ENCODE assay signal across 11 cellular contexts in genomic region chr15:67023517-67024321, GRCh38. TPM values are rescaled to one million over a fixed set of nuclear protein-coding genes. Genes with fewer than 3 reads are reported as not detected.
DNase-seq lines count a peak whose midpoint lies in the region; ATAC-seq, FAIRE-seq and TF ChIP-seq lines count a peak whose summit lies in the region.
"Had no signal": no experiment of that assay in that cellular context is flagged by ENCODE, and none has a peak within 500 bp of the region (broad histone marks: within the 10 kb centered on the region; RNA-seq: fewer than 3 reads in every experiment).

No MANE protein-coding gene starts in this region.

- peaks cover 55% of the 10 kb centered on the region for H3K4me1 Mint-ChIP-seq in stimulated activated naive CD8-positive, alpha-beta T cell treated with anti-CD3 and anti-CD28 coated beads, Interleukin-15, Interleukin-2, amounts not matched to agents 100 ng/mL and 50 ng/mL, for 24 hours (ENCODE audit: low read depth)
- peaks cover 54% of the 10 kb centered on the region for H3K4me1 Mint-ChIP-seq in stimulated activated naive CD8-positive, alpha-beta T cell treated with anti-CD3 and anti-CD28 coated beads, Interleukin-15, amount 100 ng/mL, for 72 hours
- H3K4me1 Mint-ChIP-seq in nephron, result peaks cover 53% of the 10 kb centered on the region

- FAIRE-seq in endothelial cell of umbilical vein (lab: Jason Lieb, UNC), result no peak

- H3K27ac Mint-ChIP-seq in stimulated activated naive CD8-positive, alpha-beta T cell treated with anti-CD3 and anti-CD28 coated beads, Interleukin-15, Interleukin-2, amounts not matched to agents 100 ng/mL and 50 ng/mL, for 24 hours, result peak overlapping the region; percentile 81
- H3K27ac Mint-ChIP-seq in stimulated activated naive CD8-positive, alpha-beta T cell treated with anti-CD3 and anti-CD28 coated beads, Interleukin-15, amount 100 ng/mL, for 72 hours, result peak overlapping the region in 1 of 2 donors; percentile 29
- H3K27ac Mint-ChIP-seq in nephron, result peak overlapping the region; percentile 84 to 95 (median 95)

- H3K4me1 ChIP-seq in endothelial cell of umbilical vein (ENCODE audit: control insufficient read depth, extremely low read depth, insufficient read depth, low read length) (peaks cover 38% of the 10 kb centered on the region), vagina (peaks cover 37% of the 10 kb centered on the region)

- no peak for ATAC-seq in stimulated activated naive CD8-positive, alpha-beta T cell treated with anti-CD3 and anti-CD28 coated beads, Interleukin-15, amount 100 ng/mL, for 72 hours
- ATAC-seq in HG03565 (IDR thresholded peaks at IDR 0.05; ENCODE audit: unreplicated experiment) (no peak), GM19397 (IDR thresholded peaks at IDR 0.05; ENCODE audit: unreplicated experiment) (no peak)

- H3K27ac ChIP-seq in endothelial cell of umbilical vein (ENCODE audit: insufficient read depth, low read depth, low read length) (peak overlapping the region; percentile 41), vagina (peak overlapping the region; percentile 61)

- no peaks in the 10 kb centered on the region for H3K9me3 Mint-ChIP-seq in stimulated activated naive CD8-positive, alpha-beta T cell treated with anti-CD3 and anti-CD28 coated beads, Interleukin-15, Interleukin-2, amounts not matched to agents 100 ng/mL and 50 ng/mL, for 24 hours
- no peaks in the 10 kb centered on the region for H3K9me3 Mint-ChIP-seq in stimulated activated naive CD8-positive, alpha-beta T cell treated with anti-CD3 and anti-CD28 coated beads, Interleukin-15, amount 100 ng/mL, for 72 hours
- no peaks in the 10 kb centered on the region for H3K9me3 Mint-ChIP-seq in nephron

- dilution Hi-C loops in endothelial cell of umbilical vein (cut with MboI; ENCODE audit: extremely low pct_ligation_motif_present, low sequenced_read_pairs), result no loop called here

- peaks cover 14% of the 10 kb centered on the region for H3K27me3 Mint-ChIP-seq in stimulated activated naive CD8-positive, alpha-beta T cell treated with anti-CD3 and anti-CD28 coated beads, Interleukin-15, Interleukin-2, amounts not matched to agents 100 ng/mL and 50 ng/mL, for 24 hours
- no peaks in the 10 kb centered on the region for H3K27me3 Mint-ChIP-seq in stimulated activated naive CD8-positive, alpha-beta T cell treated with anti-CD3 and anti-CD28 coated beads, Interleukin-15, amount 100 ng/mL, for 72 hours
- peaks cover 4% of the 10 kb centered on the region for H3K27me3 Mint-ChIP-seq in nephron (ENCODE audit: low read depth)

- no peak overlapping the region for H3K9ac ChIP-seq in endothelial cell of umbilical vein (replicated peaks; ENCODE audit: extremely low read depth, insufficient read depth, low read length)

- BruUV-seq in endothelial cell of umbilical vein (replicated peaks; lab: Mats Ljungman, UMichigan), result no TSS peak

- no peaks in the 10 kb centered on the region for H3K36me3 Mint-ChIP-seq in stimulated activated naive CD8-positive, alpha-beta T cell treated with anti-CD3 and anti-CD28 coated beads, Interleukin-15, Interleukin-2, amounts not matched to agents 100 ng/mL and 50 ng/mL, for 24 hours (ENCODE audit: low read depth)
- H3K36me3 Mint-ChIP-seq in nephron (ENCODE audit: low read depth), result no peaks in the 10 kb centered on the region

- no peaks in the 10 kb centered on the region for H3K36me3 ChIP-seq in endothelial cell of umbilical vein (ENCODE audit: control insufficient read depth in 2 of 2, extremely low read depth in 1 of 2, insufficient read depth in 2 of 2, low read length in 2 of 2)
- no peaks in the 10 kb centered on the region for H3K36me3 ChIP-seq in vagina
- H3K36me3 ChIP-seq: thoracic aorta had no signal

- H4K20me1 ChIP-seq in endothelial cell of umbilical vein (replicated peaks; ENCODE audit: control insufficient read depth, extremely low read depth, insufficient read depth, low read length), result no peaks in the 10 kb centered on the region

- no peaks in the 10 kb centered on the region for H3K9me3 ChIP-seq in endothelial cell of umbilical vein (replicated peaks; ENCODE audit: control insufficient read depth, insufficient read depth, low read length)
- H3K9me3 ChIP-seq in vagina, result no peaks in the 10 kb centered on the region
- H3K9me3 ChIP-seq: thoracic aorta had no signal

- H3K79me2 ChIP-seq in endothelial cell of umbilical vein (ENCODE audit: control insufficient read depth, insufficient read depth, low read length), result no peaks in the 10 kb centered on the region

- peak overlapping the region; percentile 14 for H3K4me2 ChIP-seq in endothelial cell of umbilical vein (ENCODE audit: insufficient read depth, low read length)

- H3K9me1 ChIP-seq in endothelial cell of umbilical vein (replicated peaks; ENCODE audit: control insufficient read depth, extremely low read depth, insufficient read depth, low read length), result no peaks in the 10 kb centered on the region

- H3K4me3 ChIP-seq in endothelial cell of umbilical vein (replicated peaks in 1 of 3; ENCODE audit: insufficient read depth in 1 of 3, low read depth in 1 of 3, low read length in 3 of 3) (no peak overlapping the region), vagina (no peak overlapping the region)
- H3K4me3 ChIP-seq: thoracic aorta had no signal

- no peak for TF ChIP-seq CTCF in endothelial cell of umbilical vein (IDR thresholded peaks at IDR 0.05; ENCODE audit: extremely low read depth in 1 of 2, insufficient read depth in 1 of 2, low read depth in 1 of 2, low read length in 2 of 2)
- TF ChIP-seq CTCF in nephron (IDR thresholded peaks at IDR 0.05; ENCODE audit: unreplicated experiment in 3 of 3), result no peak
- no peak for TF ChIP-seq CTCF in vagina (IDR thresholded peaks at IDR 0.05)

- H2AFZ ChIP-seq in endothelial cell of umbilical vein (ENCODE audit: low read depth, low read length), result no peak overlapping the region

- no peak overlapping the region for H3K4me3 Mint-ChIP-seq in stimulated activated naive CD8-positive, alpha-beta T cell treated with anti-CD3 and anti-CD28 coated beads, Interleukin-15, Interleukin-2, amounts not matched to agents 100 ng/mL and 50 ng/mL, for 24 hours
- no peak overlapping the region for H3K4me3 Mint-ChIP-seq in stimulated activated naive CD8-positive, alpha-beta T cell treated with anti-CD3 and anti-CD28 coated beads, Interleukin-15, amount 100 ng/mL, for 72 hours
- H3K4me3 Mint-ChIP-seq in nephron, result no peak overlapping the region

- POLR2A ChIA-PET in endothelial cell of umbilical vein (lab: Charles Lee), result no interaction called here

- intact Hi-C loops in endothelial cell of umbilical vein (cut with micrococcal nuclease) (loop anchor here (1.0 to 2.0 kb wide), 4 partner anchors 10 to 81 kb away; no protein-coding TSS in a partner anchor), vagina (cut with DNase I) (no loop called here)

- no peak for DNase-seq in stimulated activated naive CD8-positive, alpha-beta T cell treated with anti-CD3 and anti-CD28 coated beads, Interleukin-15, amount 100 ng/mL, for 72 hours
- DNase-seq in endothelial cell of umbilical vein (ENCODE audit: low read depth, low spot score) (no peak), vagina (ENCODE audit: extremely low spot score in 2 of 2) (no peak), globus pallidus (ENCODE audit: low spot score) (no peak)
- DNase-seq: activated CD4-positive, alpha-beta T cell treated with anti-CD3 and anti-CD28 coated beads for 4 hours; NCI-H526 treated with DMSO at 0.1 percent for 48 hours had no signal

- CTCF ChIA-PET in endothelial cell of umbilical vein (lab: Charles Lee), result interaction anchor here (0.9 to 1.3 kb wide), 3 partner anchors 10 to 77 kb away, joined by 3 to 6 read pairs (median 3); no protein-coding TSS in a partner anchor

- TF ChIP-seq POLR2A in endothelial cell of umbilical vein (IDR thresholded peaks at IDR 0.05; ENCODE audit: low read depth, low read length) (no peak), vagina (IDR thresholded peaks at IDR 0.05) (no peak)

- H3K27me3 ChIP-seq in endothelial cell of umbilical vein (ENCODE audit: control insufficient read depth in 2 of 2, insufficient read depth in 2 of 2, low read length in 2 of 2) (no peaks in the 10 kb centered on the region), vagina (no peaks in the 10 kb centered on the region)

TF ChIP-seq in endothelial cell of umbilical vein, 7 proteins besides CTCF, POLR2A, EP300 and RAD21:
- no peak for TF ChIP-seq FOS (IDR thresholded peaks at IDR 0.05; ENCODE audit: borderline replicate concordance, insufficient read depth, low read length)
- no peak for TF ChIP-seq MYC (IDR thresholded peaks at IDR 0.05; ENCODE audit: low read depth, low read length)
- TF ChIP-seq JUN (IDR thresholded peaks at IDR 0.05; ENCODE audit: borderline replicate concordance, insufficient read depth, insufficient read length, low read depth), result no peak
- TF ChIP-seq POLR2AphosphoS5 (IDR thresholded peaks at IDR 0.05; ENCODE audit: insufficient read depth, low read depth, low read length), result no peak
- no peak for TF ChIP-seq MAX (IDR thresholded peaks at IDR 0.05; ENCODE audit: insufficient read depth, insufficient read length)
- no peak for TF ChIP-seq GATA2 (IDR thresholded peaks at IDR 0.05; ENCODE audit: insufficient read depth, insufficient read length, low read depth, low read length)
- TF ChIP-seq EZH2 (IDR thresholded peaks at IDR 0.05; ENCODE audit: borderline replicate concordance, low read depth, low read length, severe bottlenecking), result no peak

RNA-seq across cellular contexts. Expression of gene SMAD3, which starts 41.7 kb away (rescaled TPM):
- total RNA-seq in endothelial cell of umbilical vein, result 71.7 and 88.2 TPM in 2 replicates
- polyA plus RNA-seq in endothelial cell of umbilical vein, result 53.4 and 56.4 TPM in 2 replicates
- polyA plus RNA-seq in endothelial cell of umbilical vein (2011; cell fraction: cytosol; rRNA removed), result 47.7 and 47.9 TPM in 2 replicates
- 114 and 122 TPM in 2 replicates for polyA plus RNA-seq in endothelial cell of umbilical vein (2011; cell fraction: nucleus; rRNA removed)
- polyA plus RNA-seq in endothelial cell of umbilical vein (2012), result 87.3 and 91.3 TPM in 2 replicates
- polyA minus RNA-seq in endothelial cell of umbilical vein, result 53.1 and 59.9 TPM in 2 replicates
- 13.7 TPM for polyA minus RNA-seq in endothelial cell of umbilical vein (2011; cell fraction: cytosol; rRNA and poly(A)+ RNA removed)
- polyA minus RNA-seq in endothelial cell of umbilical vein (2011; cell fraction: nucleus; rRNA and poly(A)+ RNA removed), result 73.9 and 75.1 TPM in 2 replicates
- 53.5 TPM for total RNA-seq in vagina
